ENCODE assay signal across 1 cellular context in the genomic region with DNA sequence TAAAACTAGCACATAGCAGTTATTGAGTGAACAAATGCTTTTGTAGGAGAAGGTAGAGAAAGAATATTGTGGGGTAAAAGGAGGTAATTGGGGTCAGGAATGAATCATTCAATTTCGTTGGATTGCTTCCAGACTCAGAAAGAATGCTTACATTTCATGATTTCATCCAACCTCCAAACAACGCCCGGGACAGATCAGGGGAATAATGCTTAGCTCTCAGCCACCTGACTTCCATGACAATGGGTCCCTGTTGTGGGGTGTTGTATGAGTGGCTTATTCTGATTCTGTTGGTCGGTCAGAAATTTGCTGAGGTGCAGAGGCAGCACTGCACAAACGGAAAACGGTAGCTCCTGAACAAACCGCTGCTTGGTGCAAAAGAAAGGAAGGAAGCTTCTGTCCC.
TF ChIP-seq lines count a peak whose summit lies in the region.

No MANE protein-coding gene starts in this region.

TF ChIP-seq in K562, 482 proteins besides CTCF, POLR2A, EP300 and RAD21 (continued from another document):
- TF ChIP-seq, protein P1, sequence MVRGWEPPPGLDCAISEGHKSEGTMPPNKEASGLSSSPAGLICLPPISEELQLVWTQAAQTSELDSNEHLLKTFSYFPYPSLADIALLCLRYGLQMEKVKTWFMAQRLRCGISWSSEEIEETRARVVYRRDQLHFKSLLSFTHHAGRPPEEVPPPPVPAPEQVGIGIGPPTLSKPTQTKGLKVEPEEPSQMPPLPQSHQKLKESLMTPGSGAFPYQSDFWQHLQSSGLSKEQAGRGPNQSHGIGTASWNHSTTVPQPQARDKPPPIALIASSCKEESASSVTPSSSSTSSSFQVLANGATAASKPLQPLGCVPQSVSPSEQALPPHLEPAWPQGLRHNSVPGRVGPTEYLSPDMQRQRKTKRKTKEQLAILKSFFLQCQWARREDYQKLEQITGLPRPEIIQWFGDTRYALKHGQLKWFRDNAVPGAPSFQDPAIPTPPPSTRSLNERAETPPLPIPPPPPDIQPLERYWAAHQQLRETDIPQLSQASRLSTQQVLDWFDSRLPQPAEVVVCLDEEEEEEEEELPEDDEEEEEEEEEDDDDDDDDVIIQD (CRISPR knock-in tag; IDR thresholded peaks at IDR 0.05) = no peak
- no peak for TF ChIP-seq KAT2B (IDR thresholded peaks at IDR 0.05; ENCODE audit: low read depth, low read length)
- TF ChIP-seq, protein P2, sequence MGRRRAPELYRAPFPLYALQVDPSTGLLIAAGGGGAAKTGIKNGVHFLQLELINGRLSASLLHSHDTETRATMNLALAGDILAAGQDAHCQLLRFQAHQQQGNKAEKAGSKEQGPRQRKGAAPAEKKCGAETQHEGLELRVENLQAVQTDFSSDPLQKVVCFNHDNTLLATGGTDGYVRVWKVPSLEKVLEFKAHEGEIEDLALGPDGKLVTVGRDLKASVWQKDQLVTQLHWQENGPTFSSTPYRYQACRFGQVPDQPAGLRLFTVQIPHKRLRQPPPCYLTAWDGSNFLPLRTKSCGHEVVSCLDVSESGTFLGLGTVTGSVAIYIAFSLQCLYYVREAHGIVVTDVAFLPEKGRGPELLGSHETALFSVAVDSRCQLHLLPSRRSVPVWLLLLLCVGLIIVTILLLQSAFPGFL (CRISPR knock-in tag; IDR thresholded peaks at IDR 0.05) = no peak
- TF ChIP-seq TEAD1 (CRISPR knock-in tag; IDR thresholded peaks at IDR 0.05) = no peak
- TF ChIP-seq ZNF766 (CRISPR knock-in tag; conservative IDR thresholded peaks at IDR 0.05) = no peak
- TF ChIP-seq ZNF282 (CRISPR knock-in tag; IDR thresholded peaks at IDR 0.05) = no peak
- no peak for TF ChIP-seq FOXJ2 (tag; IDR thresholded peaks at IDR 0.05)
- no peak for TF ChIP-seq BRD4 (IDR thresholded peaks at IDR 0.05)
- TF ChIP-seq RBM34 (IDR thresholded peaks at IDR 0.05; ENCODE audit: borderline replicate concordance, insufficient read depth, low read length) = no peak
- TF ChIP-seq SMARCA4 (IDR thresholded peaks at IDR 0.05) = no peak
